Comparison of ENCODE assay signal across 8 cellular contexts in genomic region chr6:109526905-109527628, GRCh38. TPM values are rescaled to one million over a fixed set of nuclear protein-coding genes. Genes with fewer than 3 reads are reported as not detected.
DNase-seq lines count a peak whose midpoint lies in the region; ATAC-seq, FAIRE-seq and TF ChIP-seq lines count a peak whose summit lies in the region.

No MANE protein-coding gene starts in this region.

- intact Hi-C loops in left ventricle myocardium inferior (cut with micrococcal nuclease) = loop anchor here (10.0 kb wide), 1 partner anchor 528 kb away; no protein-coding TSS in a partner anchor

- peak; percentile 92 for FAIRE-seq in GM18507 (lab: Jason Lieb, UNC)

- TF ChIP-seq CTCF in AG04450 (IDR thresholded peaks at IDR 0.05; ENCODE audit: low read depth, low read length) (peak; percentile 68), left ventricle myocardium inferior (IDR thresholded peaks at IDR 0.05; ENCODE audit: borderline replicate concordance) (peak; percentile 65), retinal pigment epithelial cell (conservative IDR thresholded peaks at IDR 0.05; ENCODE audit: low read depth, low read length) (peak; percentile 71)

- H3K4me1 ChIP-seq in left ventricle myocardium inferior = peaks cover 5% of the 10 kb centered on the region

- POLR2A ChIA-PET in AG04450 (lab: Yijun Ruan, JAX) = no interaction called here

- H3K27me3 ChIP-seq in AG04450 (ENCODE audit: control insufficient read depth, insufficient read depth, low read length) (peaks cover 2% of the 10 kb centered on the region), left ventricle myocardium inferior (ENCODE audit: low read depth) (no peaks in the 10 kb centered on the region)

- no peaks in the 10 kb centered on the region for H3K36me3 ChIP-seq in left ventricle myocardium inferior

- H3K27ac ChIP-seq in AG04450 (ENCODE audit: low read depth, low read length) (no peak overlapping the region), left ventricle myocardium inferior (replicated peaks) (no peak overlapping the region)

- ATAC-seq in HG02571 (IDR thresholded peaks at IDR 0.05; ENCODE audit: unreplicated experiment) = no peak

- DNase-seq in AG04450 (ENCODE audit: low read depth, low spot score) = peak; percentile 23
- peak; percentile 8 for DNase-seq in GM18507 (ENCODE audit: extremely low spot score, insufficient read length, low read depth)
- DNase-seq in NAMALWA (ENCODE audit: low spot score) = peak; percentile 84
- peak; percentile 72 for DNase-seq in SK-N-DZ (ENCODE audit: low spot score)
- DNase-seq in activated naive CD4-positive, alpha-beta T cell treated with anti-CD3 and anti-CD28 coated beads, Interleukin-2, amount 50 U/mL, for 16 hours = peak; percentile 43
- DNase-seq in left ventricle myocardium inferior = no peak
- DNase-seq in retinal pigment epithelial cell (ENCODE audit: low read depth) = peak; percentile 30

- CTCF ChIA-PET in AG04450 (lab: Charles Lee) = interaction anchor here (0.7 to 3.4 kb wide), 9 partner anchors 9 to 865 kb away, joined by 3 to 45 read pairs (median 5); no protein-coding TSS in a partner anchor

- H3K9me3 ChIP-seq in AG04450 (ENCODE audit: control insufficient read depth, insufficient read depth, low read length) (no peaks in the 10 kb centered on the region), left ventricle myocardium inferior (replicated peaks) (peaks cover 15% of the 10 kb centered on the region)

- H3K4me3 ChIP-seq in AG04450 (ENCODE audit: low read depth, low read length) (no peak overlapping the region), left ventricle myocardium inferior (no peak overlapping the region), retinal pigment epithelial cell (ENCODE audit: low read length) (no peak overlapping the region)

RNA-seq across cellular contexts. Expression of gene ZBTB24, which starts 44.0 kb away (rescaled TPM):
- polyA plus RNA-seq in AG04450 (2011; rRNA removed) = 3.6 and 4.4 TPM in 2 replicates
- polyA minus RNA-seq in AG04450 (2011; rRNA and poly(A)+ RNA removed) = 6.1 and 6.6 TPM in 2 replicates
- 9.2 and 9.8 TPM in 2 replicates for polyA plus RNA-seq in SK-N-DZ (2014; cell fraction: cytosol; rRNA removed)
- polyA plus RNA-seq in SK-N-DZ (2014; cell fraction: nucleus; rRNA removed) = 5.5 and 7.0 TPM in 2 replicates
- 2.6 TPM for total RNA-seq in left ventricle myocardium inferior
